Comparison of ENCODE assay signal across 8 cellular contexts in the genomic region with DNA sequence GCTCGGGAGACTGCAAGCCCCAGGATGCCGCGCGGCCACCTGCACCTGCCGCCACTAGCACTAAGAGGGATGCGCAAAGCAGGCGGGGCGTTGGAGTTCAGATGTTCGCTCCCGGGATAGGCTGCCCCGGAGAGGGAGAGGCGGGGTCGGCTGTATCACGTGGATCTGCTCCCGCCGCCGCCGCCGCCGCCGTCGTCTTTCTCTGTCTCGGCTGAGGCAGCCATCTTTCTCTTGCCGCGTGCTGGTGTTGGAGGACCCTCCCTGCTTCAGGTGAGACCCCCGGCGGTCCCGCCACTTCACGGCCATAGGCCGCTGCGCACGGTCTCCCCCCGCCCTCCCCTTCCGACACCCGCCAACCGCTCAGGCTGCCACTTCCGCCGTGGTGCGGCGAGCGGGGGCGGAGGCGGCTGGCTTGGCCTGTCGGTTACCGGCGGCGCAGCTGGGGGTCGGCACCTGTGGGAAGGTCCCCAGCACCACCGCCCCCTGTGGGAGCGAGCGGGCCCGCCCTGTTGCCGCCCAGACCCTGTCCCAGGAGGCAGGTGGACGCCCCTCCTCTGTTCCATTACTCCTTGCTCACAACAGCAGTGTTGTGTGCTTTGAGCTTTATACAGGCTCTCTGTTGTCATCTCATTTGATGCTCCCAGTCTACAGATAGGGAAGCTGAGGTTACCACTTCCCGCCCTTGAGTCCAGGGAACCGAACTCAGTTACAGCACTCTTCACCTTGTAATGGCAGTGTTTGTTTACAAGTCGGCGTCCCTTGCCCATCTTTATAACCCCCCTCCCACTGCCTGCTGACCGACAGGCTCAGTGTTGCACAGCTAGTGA. TPM values are rescaled to one million over a fixed set of nuclear protein-coding genes. Genes with fewer than 3 reads are reported as not detected.
DNase-seq lines count a peak whose midpoint lies in the region; ATAC-seq, FAIRE-seq and TF ChIP-seq lines count a peak whose summit lies in the region.

BTF3L4 (plus strand) TSS at position 186 of the 827 bp plus-strand sequence. CDS start 3,553 bp downstream, outside the sequence.

- H3K4me3 ChIP-seq in astrocyte (ENCODE audit: insufficient read depth, low read depth, low read length) (peak within 1 kb of the TSS; percentile 87), right cardiac atrium (ENCODE audit: low read length) (peak within 1 kb of the TSS; percentile 51), rectal smooth muscle tissue (ENCODE audit: low read length) (peak within 1 kb of the TSS; percentile 96), vagina (peak within 1 kb of the TSS; percentile 79 to 99)

- TF ChIP-seq POLR2A in vagina (IDR thresholded peaks at IDR 0.05) = peak in 1 of 2 donors; percentile 56

- ATAC-seq in GM18508 (IDR thresholded peaks at IDR 0.05; ENCODE audit: insufficient read depth, unreplicated experiment) (peak; percentile 53), HG02981 (IDR thresholded peaks at IDR 0.05; ENCODE audit: unreplicated experiment) (peak; percentile 84), right cardiac atrium (peak; percentile 97 to 99)

- H3K79me2 ChIP-seq in astrocyte (ENCODE audit: insufficient read depth, low read length) = peaks cover 78% of the 10 kb centered on the region

- peak within 1 kb of the TSS; percentile 85 for H3K27ac ChIP-seq in astrocyte (ENCODE audit: low read depth, low read length)
- peak within 1 kb of the TSS; percentile 85 for H3K27ac ChIP-seq in right cardiac atrium (ENCODE audit: low read length)
- H3K27ac ChIP-seq in rectal smooth muscle tissue (ENCODE audit: low read depth, low read length) = peak within 1 kb of the TSS; percentile 85
- peak within 1 kb of the TSS; percentile 92 for H3K27ac ChIP-seq in vagina

- H3K9me3 ChIP-seq in astrocyte (ENCODE audit: insufficient read depth, low read depth, low read length) (no peaks in the 10 kb centered on the region), right cardiac atrium (ENCODE audit: control insufficient read depth, low read length) (no peaks in the 10 kb centered on the region), vagina (no peaks in the 10 kb centered on the region)

- TF ChIP-seq CTCF in astrocyte (IDR thresholded peaks at IDR 0.05; ENCODE audit: insufficient read depth, low read depth, low read length) (no peak), vagina (IDR thresholded peaks at IDR 0.05) (peak in 1 of 3 experiments; percentile 19)

- H3K9me3 Mint-ChIP-seq in astrocyte (ENCODE audit: unreplicated experiment) = no peaks in the 10 kb centered on the region

- peak within 1 kb of the TSS; percentile 85 for H2AFZ ChIP-seq in astrocyte (ENCODE audit: low read depth, low read length)

- no peaks in the 10 kb centered on the region for H3K27me3 Mint-ChIP-seq in astrocyte (ENCODE audit: low read depth, unreplicated experiment)

- peak within 1 kb of the TSS; percentile 94 for H3K4me2 ChIP-seq in astrocyte (ENCODE audit: low read length)

- peaks cover 9% of the 10 kb centered on the region for H3K36me3 Mint-ChIP-seq in astrocyte (ENCODE audit: low read depth, unreplicated experiment)

- no peaks in the 10 kb centered on the region for H3K27me3 ChIP-seq in astrocyte (ENCODE audit: insufficient read depth, low read length)
- H3K27me3 ChIP-seq in right cardiac atrium (ENCODE audit: control insufficient read depth, insufficient read depth) = no peaks in the 10 kb centered on the region
- no peaks in the 10 kb centered on the region for H3K27me3 ChIP-seq in rectal smooth muscle tissue (ENCODE audit: control insufficient read depth, insufficient read depth, low read length)
- no peaks in the 10 kb centered on the region for H3K27me3 ChIP-seq in vagina

- peaks cover 25% of the 10 kb centered on the region for H3K4me1 Mint-ChIP-seq in astrocyte (ENCODE audit: low read depth, unreplicated experiment)

- peak within 1 kb of the TSS; percentile 99 for H3K27ac Mint-ChIP-seq in astrocyte (ENCODE audit: unreplicated experiment)

- peaks cover 44% of the 10 kb centered on the region for H4K20me1 ChIP-seq in astrocyte (ENCODE audit: insufficient read depth, low read length)

- H3K9ac ChIP-seq in astrocyte (ENCODE audit: low read length) (peak within 1 kb of the TSS; percentile 92), rectal smooth muscle tissue (ENCODE audit: low read length) (peak within 1 kb of the TSS; percentile 47)

- FAIRE-seq in astrocyte (lab: Jason Lieb, UNC) = no peak

- peak; percentile 96 to 99 for DNase-seq in NCI-H2081 (lab: John Stamatoyannopoulos, UW)
- peak; percentile 87 for DNase-seq in T-helper 9 cell
- peak; percentile 81 for DNase-seq in astrocyte (ENCODE audit: low read depth)
- DNase-seq in right cardiac atrium = peak; percentile 95 to 98 (median 97)
- DNase-seq in vagina (ENCODE audit: extremely low spot score in 2 of 2) = peak; percentile 96 to 98

- WGBS in right cardiac atrium = under 1% methylated on average over 59 of the region's 59 CpGs

- H3K36me3 ChIP-seq in astrocyte (ENCODE audit: insufficient read depth, low read length) = peaks cover 10% of the 10 kb centered on the region
- peaks cover 7% of the 10 kb centered on the region for H3K36me3 ChIP-seq in rectal smooth muscle tissue (ENCODE audit: control insufficient read depth, insufficient read depth, low read length)
- peaks cover 0 to 15% of the 10 kb centered on the region in 2 donors for H3K36me3 ChIP-seq in vagina

- H3K4me1 ChIP-seq in astrocyte (ENCODE audit: insufficient read depth, low read length) (peaks cover 16% of the 10 kb centered on the region), right cardiac atrium (ENCODE audit: control insufficient read depth, insufficient read depth, low read length) (peaks cover 5% of the 10 kb centered on the region), rectal smooth muscle tissue (ENCODE audit: control insufficient read depth, insufficient read depth, low read length) (peaks cover 13% of the 10 kb centered on the region), vagina (peaks cover 50% of the 10 kb centered on the region)

- intact Hi-C loops in right cardiac atrium (cut with DNase I) (no loop called here), vagina (cut with DNase I) (no loop called here)

- peak within 1 kb of the TSS; percentile 99 for H3K4me3 Mint-ChIP-seq in astrocyte (ENCODE audit: unreplicated experiment)

RNA-seq across cellular contexts. Expression of gene BTF3L4, which starts in this region (rescaled TPM):
- 47.1 and 51.5 TPM in 2 replicates for total RNA-seq in astrocyte
- 10 to 100 TPM; 28.5 to 35.8 (median 34.3) TPM for total RNA-seq in right cardiac atrium
- 31.2 TPM for polyA plus RNA-seq in right cardiac atrium
- 24.3 TPM for total RNA-seq in vagina

Comparison
In these comparisons a context has a peak if more than half of its experiments do, and no peak if none do; other contexts are left out.
1. Peak in every context shown above with its lines: DNase-seq, ATAC-seq, H3K4me3 ChIP-seq and H3K27ac ChIP-seq.